ENCODE assay signal across 8 cellular contexts in genomic region chr15:73632670-73633058, GRCh38. TPM values are rescaled to one million over a fixed set of nuclear protein-coding genes. Genes with fewer than 3 reads are reported as not detected.
DNase-seq lines count a peak whose midpoint lies in the region; ATAC-seq and TF ChIP-seq lines count a peak whose summit lies in the region.

No MANE protein-coding gene starts in this region.

- peak overlapping the region; percentile 79 to 94 (median 88) for H3K4me3 Mint-ChIP-seq in naive thymus-derived CD8-positive, alpha-beta T cell

- peaks cover 0 to 12% (median 5%) of the 10 kb centered on the region in 5 donors for H3K27me3 Mint-ChIP-seq in naive thymus-derived CD8-positive, alpha-beta T cell

- H3K9me3 ChIP-seq in SJSA1 (replicated peaks): no peaks in the 10 kb centered on the region
- H3K9me3 ChIP-seq in effector memory CD4-positive, alpha-beta T cell (ENCODE audit: control insufficient read depth, low read length): no peaks in the 10 kb centered on the region

- H3K36me3 Mint-ChIP-seq in naive thymus-derived CD8-positive, alpha-beta T cell: no peaks in the 10 kb centered on the region

- H3K4me1 Mint-ChIP-seq in naive thymus-derived CD8-positive, alpha-beta T cell: peaks cover 29 to 66% (median 57%) of the 10 kb centered on the region in 4 donors

- H3K4me3 ChIP-seq in AG04449 (ENCODE audit: low read depth, low read length): peak overlapping the region; percentile 92
- H3K4me3 ChIP-seq in SJSA1: peak overlapping the region; percentile 63
- peak overlapping the region; percentile 73 for H3K4me3 ChIP-seq in effector memory CD4-positive, alpha-beta T cell (ENCODE audit: insufficient read depth, low read depth, low read length, poor library complexity, severe bottlenecking)

- H3K27ac ChIP-seq in SJSA1: peak overlapping the region; percentile 59
- peak overlapping the region; percentile 54 for H3K27ac ChIP-seq in effector memory CD4-positive, alpha-beta T cell (ENCODE audit: insufficient read depth, low read length, poor library complexity, severe bottlenecking)

- H3K9me3 Mint-ChIP-seq in naive thymus-derived CD8-positive, alpha-beta T cell: no peaks in the 10 kb centered on the region

- no peak for TF ChIP-seq CTCF in AG04449 (IDR thresholded peaks at IDR 0.05; ENCODE audit: insufficient read depth, low read length, missing control alignments)

- no peaks in the 10 kb centered on the region for H3K27me3 ChIP-seq in SJSA1 (replicated peaks)
- no peaks in the 10 kb centered on the region for H3K27me3 ChIP-seq in effector memory CD4-positive, alpha-beta T cell (replicated peaks; ENCODE audit: control insufficient read depth, insufficient read depth, low read length, poor library complexity, severe bottlenecking)

- H3K4me1 ChIP-seq in SJSA1 (replicated peaks): peaks cover 52% of the 10 kb centered on the region
- peaks cover 19% of the 10 kb centered on the region for H3K4me1 ChIP-seq in effector memory CD4-positive, alpha-beta T cell (ENCODE audit: control insufficient read depth, insufficient read depth, low read length, poor library complexity, severe bottlenecking)

- peak; percentile 2 for ATAC-seq in GM21786 (IDR thresholded peaks at IDR 0.05; ENCODE audit: unreplicated experiment)
- peak; percentile 1 to 3 for ATAC-seq in naive thymus-derived CD8-positive, alpha-beta T cell
- no peak for ATAC-seq in HG03378 (IDR thresholded peaks at IDR 0.05; ENCODE audit: unreplicated experiment)

- POLR2A ChIA-PET in AG04449 (lab: Yijun Ruan, JAX): interaction anchor here (1.0 to 2.8 kb wide), 8 partner anchors 9 to 64 kb away, joined by 3 to 20 read pairs (median 6); partner anchors contain the start of gene CD276
- POLR2A ChIA-PET in naive thymus-derived CD8-positive, alpha-beta T cell (lab: Charles Lee): interaction anchor here (1.4 kb wide), 1 partner anchor 10 kb away, joined by 6 read pairs; no protein-coding TSS in a partner anchor

- no peak for DNase-seq in AG04449 (ENCODE audit: low read depth, low spot score)
- no peak for DNase-seq in SJSA1 (ENCODE audit: low read depth in 1 of 2, low spot score in 2 of 2)
- no peak for DNase-seq in effector memory CD4-positive, alpha-beta T cell
- peak in 3 of 10 donors; percentile 4 to 64 (median 20) for DNase-seq in naive thymus-derived CD8-positive, alpha-beta T cell
- DNase-seq in NCI-H1105 (lab: John Stamatoyannopoulos, UW): no peak
- DNase-seq in NCI-H510A treated with DMSO at 0.1 percent for 48 hours (lab: John Stamatoyannopoulos, UW): no peak

- CTCF ChIA-PET in AG04449 (lab: Yijun Ruan, JAX): interaction anchor here (0.7 to 19.2 kb wide), 6 partner anchors 9 to 70 kb away, joined by 3 to 459 read pairs (median 89); partner anchors contain the start of gene CD276

- H3K27ac Mint-ChIP-seq in naive thymus-derived CD8-positive, alpha-beta T cell: peak overlapping the region; percentile 10 to 91 (median 79)

- 0 out of 2 replicates have a peak, but pooled peaks cover 3% of the 10 kb centered on the region for H3K36me3 ChIP-seq in SJSA1
- H3K36me3 ChIP-seq in effector memory CD4-positive, alpha-beta T cell (ENCODE audit: control insufficient read depth, insufficient read depth, low read length): no peaks in the 10 kb centered on the region

RNA-seq across cellular contexts. Expression of gene NPTN, which starts 0.5 kb away (rescaled TPM):
- 241 and 271 TPM in 2 replicates for total RNA-seq in SJSA1 (2014; rRNA removed; shearing (Covaris generic))
- total RNA-seq in naive thymus-derived CD8-positive, alpha-beta T cell: 10 to 100 TPM; 37.7 to 37.8 TPM
- 10 to 100 TPM; 27.9 to 36.6 (median 29.3) TPM for polyA plus RNA-seq in naive thymus-derived CD8-positive, alpha-beta T cell

RNA-seq across cellular contexts. Expression of gene CD276, which starts 51.5 kb away (rescaled TPM):
- total RNA-seq in SJSA1 (2014; rRNA removed; shearing (Covaris generic)): 81.2 and 148 TPM in 2 replicates
- under 1 TPM; 0.49 to 0.63 TPM for total RNA-seq in naive thymus-derived CD8-positive, alpha-beta T cell
- polyA plus RNA-seq in naive thymus-derived CD8-positive, alpha-beta T cell: not detected

Comparison
In these comparisons a context has a peak if more than half of its experiments do, and no peak if none do; other contexts are left out.
1. RNA of gene CD276, which starts 51.5 kb away (total RNA-seq): 81.2 to 148 TPM in SJSA1; 0.49 to 0.63 TPM in naive thymus-derived CD8-positive, alpha-beta T cell; every median in the first group is over 10 times any median in the second.
2. Peak in every context shown above with its lines, with median percentiles within 50 percentile points of each other: H3K4me3 ChIP-seq.